Comparison of ENCODE assay signal across 8 cellular contexts in the genomic region with DNA sequence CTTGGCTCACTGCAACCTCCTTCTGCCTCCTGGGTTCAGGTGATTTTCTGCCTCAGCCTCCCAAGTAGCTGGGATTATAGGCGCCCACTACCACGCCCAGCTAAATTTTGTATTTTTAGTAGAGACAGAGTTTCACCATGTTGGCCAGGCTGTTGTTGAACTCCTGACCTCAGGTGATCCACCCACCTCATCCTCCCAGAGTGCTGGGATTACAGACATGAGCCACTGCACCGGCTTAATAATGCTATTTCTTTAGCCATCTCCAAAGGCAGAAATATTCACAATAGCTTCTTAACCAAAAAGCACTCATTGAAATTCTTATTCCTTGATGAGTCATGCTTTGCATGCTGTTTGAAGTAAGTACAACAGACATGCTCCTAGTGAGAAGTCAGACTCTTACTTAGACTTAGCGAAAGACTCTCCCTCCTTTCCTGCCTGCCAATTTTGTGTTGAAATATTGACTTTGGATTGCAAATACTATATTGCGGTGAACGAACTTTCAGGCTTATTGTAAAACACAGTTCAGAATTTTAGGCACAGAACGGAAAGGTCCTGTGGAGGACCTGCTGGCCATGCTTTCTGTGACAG. TPM values are rescaled to one million over a fixed set of nuclear protein-coding genes. Genes with fewer than 3 reads are reported as not detected.
DNase-seq lines count a peak whose midpoint lies in the region; ATAC-seq, FAIRE-seq and TF ChIP-seq lines count a peak whose summit lies in the region.

No MANE protein-coding gene starts in this region.

- H2AK5ac ChIP-seq in H1 (ENCODE audit: low read depth, low read length): no peak overlapping the region

- no peak for TF ChIP-seq RAD21 in H1 (IDR thresholded peaks at IDR 0.05 in 1 of 2, conservative IDR thresholded peaks at IDR 0.05 in 1 of 2; ENCODE audit: low read depth in 2 of 2, low read length in 2 of 2)

- H4K20me1 ChIP-seq in OCI-LY7 (ENCODE audit: insufficient read depth, low read length): peaks cover 67% of the 10 kb centered on the region
- H4K20me1 ChIP-seq in H1 (replicated peaks in 1 of 2; ENCODE audit: control insufficient read depth in 1 of 2, insufficient read depth in 2 of 2, low read length in 2 of 2): peaks cover 7 to 18% of the 10 kb centered on the region in 2 experiments

- H3K56ac ChIP-seq in H1 (replicated peaks; ENCODE audit: insufficient read length, low read depth, low read length): no peak overlapping the region

- H3K27me3 ChIP-seq in H1 (replicated peaks in 1 of 4; ENCODE audit: control insufficient read depth in 3 of 4, extremely low read depth in 1 of 4, insufficient read depth in 3 of 4, low read length in 3 of 4) (no peaks in the 10 kb centered on the region), rectal smooth muscle tissue (ENCODE audit: control insufficient read depth, insufficient read depth, low read length) (no peaks in the 10 kb centered on the region)

- no peak overlapping the region for H4K91ac ChIP-seq in H1 (replicated peaks; ENCODE audit: insufficient read length, low read length)

- no peak overlapping the region for H2BK120ac ChIP-seq in H1 (replicated peaks; ENCODE audit: low read depth, low read length)

- DNase-seq in GM12865 (ENCODE audit: low read depth) (no peak), OCI-LY7 (ENCODE audit: low spot score) (no peak), H1 (ENCODE audit: low read depth in 1 of 2, low spot score in 2 of 2) (no peak), Right ventricle myocardium superior (no peak)

- H3K4me2 ChIP-seq in OCI-LY7 (ENCODE audit: low read length) (peak overlapping the region; percentile 97), H1 (ENCODE audit: insufficient read depth in 1 of 2, low read depth in 2 of 2, low read length in 2 of 2) (peak overlapping the region; percentile 33; a peak in 2 of 4 replicates)

- no peaks in the 10 kb centered on the region for H3K9me3 ChIP-seq in OCI-LY7 (ENCODE audit: low read length)
- no peaks in the 10 kb centered on the region for H3K9me3 ChIP-seq in H1 (ENCODE audit: insufficient read depth in 2 of 2, low read depth in 1 of 2, low read length in 1 of 2)

- H3K79me1 ChIP-seq in H1 (ENCODE audit: low read depth, low read length): no peaks in the 10 kb centered on the region; the same call in 1 of the 2 replicates

- H3K18ac ChIP-seq in H1 (ENCODE audit: extremely low read depth, low read length): no peak overlapping the region

- WGBS in H1 (ENCODE audit: extremely low coverage in 1 of 2, insufficient coverage in 1 of 2, insufficient read length in 1 of 2, insufficient replicate concordance in 2 of 2, low coverage in 1 of 2, low lambda C conversion rate in 2 of 2, missing lambda C conversion rate in 1 of 2), 2 experiments: 80% methylated on average over 7 of the region's 7 CpGs; no CpG with 5 or more reads in 1 of the 2 experiments

- no peak overlapping the region for H4K5ac ChIP-seq in H1 (ENCODE audit: insufficient read length, low read depth, low read length)

- H2BK5ac ChIP-seq in H1 (ENCODE audit: low read depth, low read length): no peak overlapping the region

- H3K4me3 ChIP-seq in GM12865 (ENCODE audit: low read depth, low read length) (peak overlapping the region; percentile 98), OCI-LY7 (ENCODE audit: low read depth, low read length, poor library complexity, severe bottlenecking) (peak overlapping the region; percentile 82), H1 (ENCODE audit: extremely low read depth in 1 of 4, insufficient read depth in 2 of 4, low read depth in 3 of 4, low read length in 4 of 4) (no peak overlapping the region), rectal smooth muscle tissue (ENCODE audit: low read length) (peak overlapping the region; percentile 4)

- H2BK12ac ChIP-seq in H1 (ENCODE audit: low read depth, low read length): no peak overlapping the region

- H2AFZ ChIP-seq in OCI-LY7 (ENCODE audit: low read length) (no peak overlapping the region), H1 (ENCODE audit: low read length) (no peak overlapping the region)

- no peak overlapping the region for H4K8ac ChIP-seq in H1 (ENCODE audit: extremely low read depth, insufficient read depth, low read length)

- H3K79me2 ChIP-seq in OCI-LY7 (ENCODE audit: insufficient read depth, low read depth, low read length) (peaks cover 96% of the 10 kb centered on the region), H1 (ENCODE audit: control insufficient read depth in 1 of 2, insufficient read depth in 2 of 2, low read length in 2 of 2) (peaks cover 11 to 87% of the 10 kb centered on the region in 2 experiments; a peak in 3 of 4 replicates)

- H2BK15ac ChIP-seq in H1 (ENCODE audit: low read length): no peak overlapping the region

- TF ChIP-seq POLR2A in H1 (IDR thresholded peaks at IDR 0.05; ENCODE audit: control extremely low read depth in 1 of 2, low read depth in 2 of 2, low read length in 2 of 2): no peak

- H3K23me2 ChIP-seq in H1 (ENCODE audit: low read depth, low read length): peaks cover 4% of the 10 kb centered on the region; the same call in 1 of the 2 replicates

- no peak for FAIRE-seq in H1 (lab: Jason Lieb, UNC)

- H3K27ac ChIP-seq in OCI-LY7 (ENCODE audit: low read depth, low read length, poor library complexity, severe bottlenecking) (peak overlapping the region; percentile 39), H1 (ENCODE audit: low read depth, low read length) (no peak overlapping the region), rectal smooth muscle tissue (ENCODE audit: low read depth, low read length) (no peak overlapping the region)

- POLR2A ChIA-PET in OCI-LY7 (lab: Charles Lee) (interaction anchor here (0.6 to 1.5 kb wide), 5 partner anchors 8 to 120 kb away, joined by 3 to 16 read pairs (median 4); no protein-coding TSS in a partner anchor), H1 (lab: Charles Lee; ENCODE audit: partially characterized antibody) (interaction anchor here (1.2 kb wide), 2 partner anchors 10 to 13 kb away, joined by 3 read pairs; no protein-coding TSS in a partner anchor)

- H3K14ac ChIP-seq in H1 (ENCODE audit: insufficient read length): no peak overlapping the region

- H3K9ac ChIP-seq in H1 (replicated peaks in 1 of 4; ENCODE audit: extremely low read depth in 1 of 4, low read depth in 3 of 4, low read length in 3 of 4) (no peak overlapping the region), rectal smooth muscle tissue (ENCODE audit: low read length) (no peak overlapping the region)

- H3K36me3 ChIP-seq in OCI-LY7 (ENCODE audit: insufficient read depth, low read length) (peaks cover 72% of the 10 kb centered on the region), H1 (ENCODE audit: control insufficient read depth in 2 of 4, insufficient read depth in 4 of 4, low read length in 3 of 4) (no peaks in the 10 kb centered on the region; a peak in 1 of 8 replicates), rectal smooth muscle tissue (ENCODE audit: control insufficient read depth, insufficient read depth, low read length) (no peaks in the 10 kb centered on the region)

- no peak overlapping the region for H3K4ac ChIP-seq in H1 (replicated peaks; ENCODE audit: insufficient read length, low read depth, low read length)

- H3K9me2 ChIP-seq in OCI-LY7 (ENCODE audit: insufficient read depth, low read length): no peaks in the 10 kb centered on the region

- H3K4me1 ChIP-seq in OCI-LY7 (ENCODE audit: insufficient read depth, low read length, poor library complexity, severe bottlenecking) (peaks cover 76% of the 10 kb centered on the region), H1 (replicated peaks in 1 of 4; ENCODE audit: control insufficient read depth in 3 of 4, insufficient read depth in 4 of 4, low read length in 3 of 4) (peaks cover 0 to 11% (median 7%) of the 10 kb centered on the region in 4 experiments; a peak in 4 of 7 replicates), rectal smooth muscle tissue (ENCODE audit: control insufficient read depth, insufficient read depth, low read length) (peaks cover 11% of the 10 kb centered on the region)

- no TSS peak for BruUV-seq in OCI-LY7 (replicated peaks; lab: Mats Ljungman, UMichigan)

- CTCF ChIA-PET in OCI-LY7 (lab: Charles Lee; ENCODE audit: unreplicated experiment): no interaction called here
- CTCF ChIA-PET in H1 (lab: Charles Lee; ENCODE audit: partially characterized antibody): interaction anchor here (1.0 kb wide), 2 partner anchors 16 to 71 kb away, joined by 3 to 4 read pairs; no protein-coding TSS in a partner anchor

- no peak overlapping the region for H2BK20ac ChIP-seq in H1 (ENCODE audit: low read length)

- TF ChIP-seq EP300 in H1 (IDR thresholded peaks at IDR 0.05; ENCODE audit: borderline replicate concordance in 1 of 2, low read depth in 2 of 2, low read length in 2 of 2): no peak

- intact Hi-C loops in OCI-LY7 (cut with micrococcal nuclease; ENCODE audit: unreplicated experiment) (no loop called here), Right ventricle myocardium superior (cut with DNase I) (loop anchor here (10.0 kb wide), 1 partner anchor 139 kb away; the partner anchor contains the start of gene SLC35F5)

- ATAC-seq in GM21528 (IDR thresholded peaks at IDR 0.05; ENCODE audit: low FRiP score, unreplicated experiment): no peak
- no peak for ATAC-seq in HG03196 (IDR thresholded peaks at IDR 0.05; ENCODE audit: unreplicated experiment)
- no peak for ATAC-seq in HG03520 (IDR thresholded peaks at IDR 0.05; ENCODE audit: unreplicated experiment)
- no peak for ATAC-seq in Right ventricle myocardium superior (ENCODE audit: poor library complexity)

- no peak overlapping the region for H3K23ac ChIP-seq in H1 (ENCODE audit: insufficient read length)

- TF ChIP-seq CTCF in GM12865 (IDR thresholded peaks at IDR 0.05; ENCODE audit: insufficient read depth, low read depth, low read length, missing control alignments) (no peak), OCI-LY7 (conservative IDR thresholded peaks at IDR 0.05; ENCODE audit: low read length) (no peak), H1 (IDR thresholded peaks at IDR 0.05; ENCODE audit: control extremely low read depth in 1 of 3, insufficient read depth in 1 of 3, low read depth in 1 of 3, low read length in 3 of 3) (no peak)

TF ChIP-seq in H1, 55 proteins besides CTCF, POLR2A, EP300 and RAD21:
- no peak for TF ChIP-seq BCL11A (IDR thresholded peaks at IDR 0.05; ENCODE audit: low read depth in 2 of 2, low read length in 2 of 2)
- 0 out of 2 replicates have a peak, but pooled peaks have one; percentile 11 for TF ChIP-seq JUND (IDR thresholded peaks at IDR 0.05; ENCODE audit: low read length)
- TF ChIP-seq RBBP5 (IDR thresholded peaks at IDR 0.05; ENCODE audit: borderline replicate concordance, low read depth, low read length): no peak
- no peak for TF ChIP-seq CREB1 (IDR thresholded peaks at IDR 0.05)

RNA-seq across cellular contexts. Expression of gene ACTR3, which starts 4.4 kb away (rescaled TPM):
- total RNA-seq in OCI-LY7 (2014; rRNA removed; shearing (Covaris generic)): 168 and 192 TPM in 2 replicates
- total RNA-seq in OCI-LY7 (2022) (307 and 320 TPM in 2 replicates), Right ventricle myocardium superior (106 TPM)
- 184 and 189 TPM in 2 replicates for total RNA-seq in H1 (2021; fragmentation: NEBNext Ultra II Directional; extraction: Animal tissue kit (Norgen Biotek cat#: 25700))
- polyA plus RNA-seq in H1 (2011; rRNA removed): 32.5 and 51.7 TPM in 2 replicates
- 84.8 TPM for polyA plus RNA-seq in H1 (2011; cell fraction: cytosol; rRNA removed)
- 31.7 TPM for polyA plus RNA-seq in H1 (2011; cell fraction: nucleus; rRNA removed)
- polyA plus RNA-seq in H1 (2012, experiment 1 of 2): 95.9 to 118 TPM (median 110 TPM) in 4 replicates
- polyA plus RNA-seq in H1 (2012, experiment 2 of 2): 9.4 TPM
- 81.1 TPM for polyA plus RNA-seq in H1 (2013, experiment 1 of 2)
- polyA plus RNA-seq in H1 (2013, experiment 2 of 2): 87.4 TPM
- polyA minus RNA-seq in H1 (2011; rRNA and poly(A)+ RNA removed): 138 and 148 TPM in 2 replicates
- 159 TPM for polyA minus RNA-seq in H1 (2011; cell fraction: cytosol; rRNA and poly(A)+ RNA removed)
- polyA minus RNA-seq in H1 (2011; cell fraction: nucleus; rRNA and poly(A)+ RNA removed): 89.2 TPM

Comparison
In these comparisons a context has a peak if more than half of its experiments do, and no peak if none do; other contexts are left out.
1. H3K4me3 ChIP-seq: peak in GM12865 (single experiment), OCI-LY7 (single experiment) and rectal smooth muscle tissue (single experiment); none in H1 (0 of 4).